ENCODE assay signal across 9 cellular contexts in genomic region chr9:27125030-27125429, GRCh38. TPM values are rescaled to one million over a fixed set of nuclear protein-coding genes. Genes with fewer than 3 reads are reported as not detected.
A peak's percentile ranks its signal among the peaks of the same experiment; 100 is the strongest.
DNase-seq lines count a peak whose midpoint lies in the region; TF ChIP-seq lines count a peak whose summit lies in the region.
"Had no signal": no experiment of that assay in that cellular context is flagged by ENCODE, and none has a peak within 500 bp of the region (broad histone marks: within the 10 kb centered on the region; RNA-seq: fewer than 3 reads in every experiment).

No MANE protein-coding gene starts in this region.

- in situ Hi-C loops in astrocyte of the cerebellum (cut with HindIII; ENCODE audit: low sequenced_read_pairs): no loop called here

- H3K4me3 ChIP-seq in astrocyte of the cerebellum (ENCODE audit: low read depth, low read length) (no peak overlapping the region), testis (no peak overlapping the region)

- TF ChIP-seq POLR2A in testis (IDR thresholded peaks at IDR 0.05): no peak

- H3K4me1 ChIP-seq in testis: no peaks in the 10 kb centered on the region

- 51 to 68% methylated on average over 4 of the region's 4 CpGs for WGBS in testis, 2 donors

- no peak overlapping the region for H3K27ac ChIP-seq in testis

- no peaks in the 10 kb centered on the region for H3K9me3 ChIP-seq in testis

- no peaks in the 10 kb centered on the region for H3K27me3 ChIP-seq in testis

- H3K36me3 ChIP-seq in testis (ENCODE audit: low read depth, missing control alignments): no peaks in the 10 kb centered on the region

- intact Hi-C loops in testis (cut with DNase I; ENCODE audit: low total_unique reads): no loop called here

- TF ChIP-seq CTCF in astrocyte of the cerebellum (IDR thresholded peaks at IDR 0.05; ENCODE audit: low read depth, low read length, missing control alignments): no peak
- TF ChIP-seq CTCF in testis (IDR thresholded peaks at IDR 0.05): no peak

- DNase-seq in LHCN-M2 (ENCODE audit: low read depth): peak; percentile 99
- peak; percentile 86 for DNase-seq in astrocyte of the cerebellum (ENCODE audit: low read depth)
- peak; percentile 66 for DNase-seq in islet precursor cell
- DNase-seq in testis: peak; percentile 30
- no peak for DNase-seq in activated CD8-positive, alpha-beta memory T cell treated with anti-CD3 and anti-CD28 coated beads, Interleukin-2, amount 50 U/mL, for 4 hours
- no peak for DNase-seq in HuH-7 (ENCODE audit: low spot score)
- no peak for DNase-seq in iPS-NIHi7 (ENCODE audit: extremely low spot score)
- DNase-seq: activated gamma-delta T cell treated with Interleukin-2 at 50 U/mL for 16 hours, NCI-H187 treated with DMSO at 0.1 percent for 48 hours had no signal

RNA-seq across cellular contexts. Expression of gene TEK, which starts 16.0 kb away (rescaled TPM):
- 2.6 and 3.3 TPM in 2 replicates for total RNA-seq in LHCN-M2 (2014; rRNA removed)
- 3.5 TPM for polyA plus RNA-seq in LHCN-M2 (2012)
- total RNA-seq in testis: 1 to 10 TPM; 3.2 to 3.9 TPM
- 3.7 TPM for polyA plus RNA-seq in testis (ENCODE audit: insufficient read depth, low read depth, low replicate concordance)

Comparison
In these comparisons a context has a peak if more than half of its experiments do, and no peak if none do; other contexts are left out.
1. DNase-seq: peak in LHCN-M2 (single experiment), astrocyte of the cerebellum (single experiment), islet precursor cell (single experiment) and testis (single experiment); none in activated CD8-positive, alpha-beta memory T cell treated with anti-CD3 and anti-CD28 coated beads, Interleukin-2, amount 50 U/mL, for 4 hours (single experiment), HuH-7 (single experiment) and iPS-NIHi7 (single experiment).